ENCODE assay signal across 8 cellular contexts in genomic region chr10:48606530-48607355, GRCh38. TPM values are rescaled to one million over a fixed set of nuclear protein-coding genes. Genes with fewer than 3 reads are reported as not detected.
DNase-seq lines count a peak whose midpoint lies in the region; ATAC-seq, FAIRE-seq and TF ChIP-seq lines count a peak whose summit lies in the region.

No MANE protein-coding gene starts in this region.

- H3K79me2 ChIP-seq in keratinocyte (ENCODE audit: control insufficient read depth, insufficient read depth, low read length), result peaks cover 22% of the 10 kb centered on the region

- H3K9me3 ChIP-seq in keratinocyte (ENCODE audit: control insufficient read depth, low read depth, low read length) (no peaks in the 10 kb centered on the region), upper lobe of right lung (no peaks in the 10 kb centered on the region)

- peak; percentile 84 for FAIRE-seq in keratinocyte (lab: Jason Lieb, UNC)

- dilution Hi-C loops in keratinocyte (cut with MboI; ENCODE audit: extremely low pct_ligation_motif_present, low sequenced_read_pairs), result no loop called here

- H3K27me3 ChIP-seq in keratinocyte (ENCODE audit: control insufficient read depth, extremely low read depth, insufficient read depth, low read length), result peaks cover 22% of the 10 kb centered on the region
- no peaks in the 10 kb centered on the region for H3K27me3 ChIP-seq in upper lobe of right lung

- in situ Hi-C loops in astrocyte of the cerebellum (cut with HindIII; ENCODE audit: low sequenced_read_pairs), result no loop called here

- peak overlapping the region; percentile 12 for H3K4me2 ChIP-seq in keratinocyte (ENCODE audit: control insufficient read depth, extremely low read depth, insufficient read depth, low read depth, low read length)

- H3K27ac ChIP-seq in keratinocyte (ENCODE audit: control insufficient read depth, insufficient read depth, low read length) (no peak overlapping the region), upper lobe of right lung (no peak overlapping the region)

- H3K4me3 ChIP-seq in astrocyte of the cerebellum (ENCODE audit: low read depth, low read length) (no peak overlapping the region), keratinocyte (ENCODE audit: control insufficient read depth in 2 of 3, extremely low read depth in 1 of 3, insufficient read depth in 2 of 3, low read depth in 1 of 3, low read length in 3 of 3) (no peak overlapping the region), upper lobe of right lung (no peak overlapping the region)

- no peak overlapping the region for H2AFZ ChIP-seq in keratinocyte (ENCODE audit: control insufficient read depth, low read length)

- H3K9me1 ChIP-seq in keratinocyte (ENCODE audit: control insufficient read depth, extremely low read depth, insufficient read depth, low read length), result peaks cover 4% of the 10 kb centered on the region

- peak; percentile 40 for DNase-seq in activated CD8-positive, alpha-beta memory T cell treated with anti-CD3 and anti-CD28 coated beads for 24 hours
- DNase-seq in activated CD8-positive, alpha-beta memory T cell treated with anti-CD3 and anti-CD28 coated beads, Interleukin-2, amount 50 U/mL, for 4 hours, result no peak
- DNase-seq in astrocyte of the cerebellum (ENCODE audit: low read depth) (peak; percentile 53), keratinocyte (ENCODE audit: low read depth, low spot score) (no peak), upper lobe of right lung (no peak), NCI-H1092 (lab: John Stamatoyannopoulos, UW) (no peak), NCI-H2107 treated with DMSO at 0.1 percent for 48 hours (lab: John Stamatoyannopoulos, UW; ENCODE audit: unreplicated experiment) (no peak)

- ATAC-seq in upper lobe of right lung, result peak; percentile 60
- no peak for ATAC-seq in GM21381 (IDR thresholded peaks at IDR 0.05; ENCODE audit: unreplicated experiment)

- H3K4me1 ChIP-seq in keratinocyte (ENCODE audit: control insufficient read depth, extremely low read depth, insufficient read depth, low read length), result peaks cover 20% of the 10 kb centered on the region
- H3K4me1 ChIP-seq in upper lobe of right lung, result peaks cover 4% of the 10 kb centered on the region

- no peak overlapping the region for H3K9ac ChIP-seq in keratinocyte (ENCODE audit: control insufficient read depth, extremely low read depth, insufficient read depth, low read length)

- TF ChIP-seq CTCF in astrocyte of the cerebellum (IDR thresholded peaks at IDR 0.05; ENCODE audit: low read depth, low read length, missing control alignments) (no peak), keratinocyte (optimal IDR thresholded peaks at IDR 0.05 in 1 of 3, IDR thresholded peaks at IDR 0.05 in 1 of 3, conservative IDR thresholded peaks at IDR 0.05 in 1 of 3; ENCODE audit: extremely low read depth in 1 of 3, insufficient read depth in 2 of 3, low read length in 3 of 3) (no peak), upper lobe of right lung (IDR thresholded peaks at IDR 0.05) (no peak)

- intact Hi-C loops in upper lobe of right lung (cut with DNase I), result no loop called here

- H4K20me1 ChIP-seq in keratinocyte (ENCODE audit: control insufficient read depth, extremely low read depth, insufficient read depth, low read length), result no peaks in the 10 kb centered on the region

- no peaks in the 10 kb centered on the region for H3K36me3 ChIP-seq in keratinocyte (ENCODE audit: control insufficient read depth in 2 of 2, extremely low read depth in 1 of 2, insufficient read depth in 2 of 2, low read length in 2 of 2)
- H3K36me3 ChIP-seq in upper lobe of right lung, result no peaks in the 10 kb centered on the region

RNA-seq across cellular contexts. Expression of gene ARHGAP22, which starts 1.9 kb away (rescaled TPM):
- polyA plus RNA-seq in keratinocyte, result 4.9 to 8.7 TPM (median 6.4 TPM) in 3 replicates
- 3.0 TPM for polyA plus RNA-seq in keratinocyte (2011; ENCODE audit: low read depth)
- 4.1 and 7.4 TPM in 2 replicates for polyA plus RNA-seq in keratinocyte (2011; cell fraction: cytosol; rRNA removed)
- polyA plus RNA-seq in keratinocyte (2011; cell fraction: nucleus; rRNA removed), result 10.3 and 11.8 TPM in 2 replicates
- polyA plus RNA-seq in keratinocyte (2012; ENCODE audit: low replicate concordance), result 2.9 and 17.7 TPM in 2 replicates
- polyA minus RNA-seq in keratinocyte, result 3.5 to 8.1 TPM (median 3.5 TPM) in 3 replicates
- 10.4 TPM for polyA minus RNA-seq in keratinocyte (2011; cell fraction: cytosol; rRNA and poly(A)+ RNA removed)
- 6.7 and 8.0 TPM in 2 replicates for polyA minus RNA-seq in keratinocyte (2011; cell fraction: nucleus; rRNA and poly(A)+ RNA removed)
- total RNA-seq in upper lobe of right lung, result 6.8 TPM

Comparison
In these comparisons a context has a peak if more than half of its experiments do, and no peak if none do; other contexts are left out.
1. DNase-seq: peak in activated CD8-positive, alpha-beta memory T cell treated with anti-CD3 and anti-CD28 coated beads for 24 hours (single experiment) and astrocyte of the cerebellum (single experiment); none in activated CD8-positive, alpha-beta memory T cell treated with anti-CD3 and anti-CD28 coated beads, Interleukin-2, amount 50 U/mL, for 4 hours (single experiment), keratinocyte (single experiment), upper lobe of right lung (single experiment), NCI-H1092 (single experiment) and NCI-H2107 treated with DMSO at 0.1 percent for 48 hours (single experiment).